1 cellular context compared by ENCODE assay signal in genomic region chr11:73393479-73394415, GRCh38.
TF ChIP-seq lines count a peak whose summit lies in the region.

No MANE protein-coding gene starts in this region.

TF ChIP-seq in HEK293, 187 proteins besides CTCF, POLR2A, EP300 and RAD21 (continued from another document):
- TF ChIP-seq ZBTB11 (tag by site-specific recombination; conservative IDR thresholded peaks at IDR 0.05; ENCODE audit: low read depth) (no peak), ZNF560 (tag by site-specific recombination; IDR thresholded peaks at IDR 0.05; ENCODE audit: borderline replicate concordance) (no peak), ZNF596 (tag by site-specific recombination; IDR thresholded peaks at IDR 0.05) (no peak), ZNF518A (tag by site-specific recombination; conservative IDR thresholded peaks at IDR 0.05; ENCODE audit: low read depth) (no peak), ZBTB8A (tag by site-specific recombination; IDR thresholded peaks at IDR 0.05) (0 out of 2 replicates have a peak, but pooled peaks have one; percentile 50), ATF2 (tag by site-specific recombination; IDR thresholded peaks at IDR 0.05; ENCODE audit: low read depth) (no peak), ZBTB20 (tag by site-specific recombination; IDR thresholded peaks at IDR 0.05) (no peak), ZNF777 (tag by site-specific recombination; IDR thresholded peaks at IDR 0.05; ENCODE audit: borderline replicate concordance) (no peak), BCL11A (tag by site-specific recombination; IDR thresholded peaks at IDR 0.05; ENCODE audit: low read depth) (no peak), ZNF830 (tag by site-specific recombination; IDR thresholded peaks at IDR 0.05; ENCODE audit: low read depth) (no peak), ZNF324 (tag by site-specific recombination; IDR thresholded peaks at IDR 0.05) (no peak), ZNF2 (tag by site-specific recombination; IDR thresholded peaks at IDR 0.05) (0 out of 2 replicates have a peak, but pooled peaks have one; percentile 37), ZSCAN16 (tag by site-specific recombination; IDR thresholded peaks at IDR 0.05) (no peak)
TF ChIP-seq in HEK293: peak in this region for 5.
